21 cellular contexts compared by ENCODE assay signal in the genomic region with DNA sequence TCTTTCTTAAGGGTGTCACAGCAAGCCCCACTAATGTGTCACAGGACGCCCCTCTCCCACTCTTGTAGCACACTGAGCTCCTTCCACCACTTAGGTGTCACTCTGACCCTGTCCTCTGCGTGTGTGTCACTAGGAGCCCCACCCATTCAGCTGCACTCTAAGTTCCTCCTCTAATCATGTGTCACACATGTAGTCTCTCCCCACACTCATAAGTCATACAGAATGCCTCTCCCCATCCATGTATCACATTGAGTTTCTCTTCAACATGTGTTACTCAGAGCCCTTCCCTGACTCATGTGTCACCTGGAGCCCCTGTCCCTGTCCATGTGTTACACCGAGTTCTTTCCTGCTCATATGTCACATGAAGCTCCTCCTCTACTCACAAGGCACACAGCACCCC. TPM values are rescaled to one million over a fixed set of nuclear protein-coding genes. Genes with fewer than 3 reads are reported as not detected.
A peak's percentile ranks its signal among the peaks of the same experiment; 100 is the strongest.
DNase-seq lines count a peak whose midpoint lies in the region; ATAC-seq and TF ChIP-seq lines count a peak whose summit lies in the region.
"Had no signal": no experiment of that assay in that cellular context is flagged by ENCODE, and none has a peak within 500 bp of the region (broad histone marks: within the 10 kb centered on the region; RNA-seq: fewer than 3 reads in every experiment).

No MANE protein-coding gene starts in this region.

- no peaks in the 10 kb centered on the region for H3K27me3 Mint-ChIP-seq in stimulated activated naive CD8-positive, alpha-beta T cell treated with anti-CD3 and anti-CD28 coated beads, Interleukin-15, amount 100 ng/mL, for 72 hours
- no peaks in the 10 kb centered on the region for H3K27me3 Mint-ChIP-seq in activated CD8-positive, alpha-beta T cell treated with anti-CD3 and anti-CD28 coated beads for 36 hours
- H3K27me3 Mint-ChIP-seq in osteocyte (ENCODE audit: unreplicated experiment) = no peaks in the 10 kb centered on the region
- H3K27me3 Mint-ChIP-seq: natural killer cell treated with Interleukin-12 subunit alpha and Interleukin-12 subunit beta and Interleukin-15 and Interleukin-18, amount 100 ng/mL, for 72 hours had no signal

- POLR2A ChIA-PET in activated CD8-positive, alpha-beta T cell treated with anti-CD3 and anti-CD28 coated beads for 36 hours (lab: Charles Lee) = no interaction called here

- H3K4me3 ChIP-seq in fibroblast of mammary gland (ENCODE audit: control insufficient read depth, low read depth, low read length) = no peak overlapping the region
- H3K4me3 ChIP-seq: adrenal gland, lung, MG63, SJSA1 had no signal

- H3K4me3 Mint-ChIP-seq in stimulated activated naive CD8-positive, alpha-beta T cell treated with anti-CD3 and anti-CD28 coated beads, Interleukin-15, amount 100 ng/mL, for 72 hours = no peak overlapping the region
- no peak overlapping the region for H3K4me3 Mint-ChIP-seq in activated CD8-positive, alpha-beta T cell treated with anti-CD3 and anti-CD28 coated beads for 36 hours
- no peak overlapping the region for H3K4me3 Mint-ChIP-seq in osteocyte (ENCODE audit: unreplicated experiment)
- H3K4me3 Mint-ChIP-seq: natural killer cell treated with Interleukin-12 subunit alpha and Interleukin-12 subunit beta and Interleukin-15 and Interleukin-18, amount 100 ng/mL, for 72 hours had no signal

- ATAC-seq in stimulated activated naive CD8-positive, alpha-beta T cell treated with anti-CD3 and anti-CD28 coated beads, Interleukin-15, Interleukin-2, amounts not matched to agents 100 U/mL and 50 U/mL, for 24 hours = peak; percentile 24
- no peak for ATAC-seq in stimulated activated naive CD8-positive, alpha-beta T cell treated with anti-CD3 and anti-CD28 coated beads, Interleukin-15, amount 100 ng/mL, for 72 hours
- peak; percentile 63 for ATAC-seq in activated CD8-positive, alpha-beta T cell treated with anti-CD3 and anti-CD28 coated beads for 36 hours

- H3K9me3 Mint-ChIP-seq in stimulated activated naive CD8-positive, alpha-beta T cell treated with anti-CD3 and anti-CD28 coated beads, Interleukin-15, amount 100 ng/mL, for 72 hours = no peaks in the 10 kb centered on the region
- peaks cover 3% of the 10 kb centered on the region for H3K9me3 Mint-ChIP-seq in activated CD8-positive, alpha-beta T cell treated with anti-CD3 and anti-CD28 coated beads for 36 hours
- peaks cover 8% of the 10 kb centered on the region for H3K9me3 Mint-ChIP-seq in osteocyte (ENCODE audit: unreplicated experiment)
- H3K9me3 Mint-ChIP-seq: natural killer cell treated with Interleukin-12 subunit alpha and Interleukin-12 subunit beta and Interleukin-15 and Interleukin-18, amount 100 ng/mL, for 72 hours had no signal

- TF ChIP-seq CTCF in activated CD8-positive, alpha-beta T cell treated with anti-CD3 and anti-CD28 coated beads for 36 hours (IDR thresholded peaks at IDR 0.05) = no peak
- TF ChIP-seq CTCF in fibroblast of mammary gland (conservative IDR thresholded peaks at IDR 0.05; ENCODE audit: control insufficient read depth, insufficient read depth, low read depth, low read length) (no peak), osteocyte (IDR thresholded peaks at IDR 0.05) (no peak)

- H3K27ac Mint-ChIP-seq in stimulated activated naive CD8-positive, alpha-beta T cell treated with anti-CD3 and anti-CD28 coated beads, Interleukin-15, amount 100 ng/mL, for 72 hours = no peak overlapping the region
- H3K27ac Mint-ChIP-seq in activated CD8-positive, alpha-beta T cell treated with anti-CD3 and anti-CD28 coated beads for 36 hours = no peak overlapping the region
- H3K27ac Mint-ChIP-seq in osteocyte (ENCODE audit: unreplicated experiment) = no peak overlapping the region
- H3K27ac Mint-ChIP-seq: natural killer cell treated with Interleukin-12 subunit alpha and Interleukin-12 subunit beta and Interleukin-15 and Interleukin-18, amount 100 ng/mL, for 72 hours had no signal

- H3K36me3 Mint-ChIP-seq in activated CD8-positive, alpha-beta T cell treated with anti-CD3 and anti-CD28 coated beads for 36 hours (ENCODE audit: low read depth) = no peaks in the 10 kb centered on the region
- no peaks in the 10 kb centered on the region for H3K36me3 Mint-ChIP-seq in osteocyte (ENCODE audit: unreplicated experiment)
- H3K36me3 Mint-ChIP-seq: natural killer cell treated with Interleukin-12 subunit alpha and Interleukin-12 subunit beta and Interleukin-15 and Interleukin-18, amount 100 ng/mL, for 72 hours had no signal

- CTCF ChIA-PET in activated CD8-positive, alpha-beta T cell treated with anti-CD3 and anti-CD28 coated beads for 36 hours (lab: Charles Lee) = no interaction called here

- H3K4me1 Mint-ChIP-seq in stimulated activated naive CD8-positive, alpha-beta T cell treated with anti-CD3 and anti-CD28 coated beads, Interleukin-15, amount 100 ng/mL, for 72 hours = peaks cover 6% of the 10 kb centered on the region
- H3K4me1 Mint-ChIP-seq in activated CD8-positive, alpha-beta T cell treated with anti-CD3 and anti-CD28 coated beads for 36 hours (ENCODE audit: low read depth) = peaks cover 3% of the 10 kb centered on the region
- no peaks in the 10 kb centered on the region for H3K4me1 Mint-ChIP-seq in osteocyte (ENCODE audit: unreplicated experiment)

- no peak for DNase-seq in stimulated activated naive CD8-positive, alpha-beta T cell treated with anti-CD3 and anti-CD28 coated beads, Interleukin-15, Interleukin-2, amounts not matched to agents 100 U/mL and 50 U/mL, for 24 hours
- no peak for DNase-seq in stimulated activated naive CD8-positive, alpha-beta T cell treated with anti-CD3 and anti-CD28 coated beads, Interleukin-15, amount 100 ng/mL, for 72 hours
- peak; percentile 7 for DNase-seq in activated CD8-positive, alpha-beta T cell treated with anti-CD3 and anti-CD28 coated beads for 36 hours
- DNase-seq in fibroblast of mammary gland (ENCODE audit: low read depth) (peak; percentile 60), anterior cingulate cortex (lab: John Stamatoyannopoulos, UW) (no peak), osteocyte (ENCODE audit: extremely low spot score, unreplicated experiment) (no peak), NCI-H2081 (lab: John Stamatoyannopoulos, UW) (no peak), OCI-M2 (lab: John Stamatoyannopoulos, UW; ENCODE audit: unreplicated experiment) (no peak)
- DNase-seq: activated CD4-positive, alpha-beta T cell treated with anti-CD3 and anti-CD28 coated beads for 4 hours; activated T-cell treated with anti-CD3 and anti-CD28 coated beads, Interleukin-2, amount 50 U/mL, for 1 hour; NCI-H2029; NCI-H524 had no signal

- intact Hi-C loops in activated CD8-positive, alpha-beta T cell treated with anti-CD3 and anti-CD28 coated beads for 36 hours (cut with micrococcal nuclease) = no loop called here

RNA-seq across cellular contexts. Expression of a gene that starts 31.3 kb away (rescaled TPM):
- not detected for total RNA-seq in activated CD8-positive, alpha-beta T cell treated with anti-CD3 and anti-CD28 coated beads for 36 hours
- not detected in 2 replicates for total RNA-seq in osteocyte
- total RNA-seq: endothelial cell of umbilical vein; natural killer cell treated with Interleukin-12 subunit alpha and Interleukin-12 subunit beta and Interleukin-15 and Interleukin-18, amount 100 ng/mL, for 72 hours; OCI-LY7; renal cortical epithelial cell; SJSA1; subcutaneous adipose tissue had no signal

RNA-seq across cellular contexts. Expression of a gene that starts 46.3 kb away (rescaled TPM):
- total RNA-seq in activated CD8-positive, alpha-beta T cell treated with anti-CD3 and anti-CD28 coated beads for 36 hours = not detected
- total RNA-seq in osteocyte = not detected in 2 replicates
- total RNA-seq: natural killer cell treated with Interleukin-12 subunit alpha and Interleukin-12 subunit beta and Interleukin-15 and Interleukin-18, amount 100 ng/mL, for 72 hours; OCI-LY7 had no signal

Comparison
In these comparisons a context has a peak if more than half of its experiments do, and no peak if none do; other contexts are left out.
1. DNase-seq: peak in activated CD8-positive, alpha-beta T cell treated with anti-CD3 and anti-CD28 coated beads for 36 hours (single experiment) and fibroblast of mammary gland (single experiment); none in stimulated activated naive CD8-positive, alpha-beta T cell treated with anti-CD3 and anti-CD28 coated beads, Interleukin-15, Interleukin-2, amounts not matched to agents 100 U/mL and 50 U/mL, for 24 hours (single experiment), stimulated activated naive CD8-positive, alpha-beta T cell treated with anti-CD3 and anti-CD28 coated beads, Interleukin-15, amount 100 ng/mL, for 72 hours (0 of 2), anterior cingulate cortex (0 of 58), osteocyte (single experiment), NCI-H2081 (0 of 2) and OCI-M2 (single experiment).